Comparison of ENCODE assay signal across 24 cellular contexts in genomic region chr17:16483021-16483645, GRCh38.
"Had no signal": no experiment of that assay in that cellular context is flagged by ENCODE, and none has a peak within 500 bp of the region (broad histone marks: within the 10 kb centered on the region; RNA-seq: fewer than 3 reads in every experiment).

No MANE protein-coding gene starts in this region.

- H3K27ac Mint-ChIP-seq: nephron; stimulated activated memory B cell treated with anti-CD40 and anti-IgM and Interleukin-4, amounts not matched to agents 10 μg/mL and 1 μg/mL and 100 μg/mL, for 72 hours; stimulated activated naive CD8-positive, alpha-beta T cell treated with anti-CD3 and anti-CD28 coated beads, Interleukin-15, Interleukin-2, amounts not matched to agents 100 ng/mL and 50 ng/mL, for 24 hours had no signal

- H3K27me3 ChIP-seq: hepatocyte, spleen, tibial nerve had no signal

- H3K36me3 ChIP-seq: tibial nerve had no signal

- H3K9me3 Mint-ChIP-seq: naive B cell; nephron; stimulated activated memory B cell treated with anti-CD40 and anti-IgM and Interleukin-4, amounts not matched to agents 10 μg/mL and 1 μg/mL and 100 μg/mL, for 72 hours; stimulated activated naive CD8-positive, alpha-beta T cell treated with anti-CD3 and anti-CD28 coated beads, Interleukin-15, Interleukin-2, amounts not matched to agents 100 ng/mL and 50 ng/mL, for 24 hours had no signal

- FAIRE-seq: endometrium, kidney had no signal

- H3K4me1 Mint-ChIP-seq: stimulated activated memory B cell treated with anti-CD40 and anti-IgM and Interleukin-4, amounts not matched to agents 10 μg/mL and 1 μg/mL and 100 μg/mL, for 72 hours had no signal

- H3K27me3 Mint-ChIP-seq: stimulated activated naive CD8-positive, alpha-beta T cell treated with anti-CD3 and anti-CD28 coated beads, Interleukin-15, Interleukin-2, amounts not matched to agents 100 ng/mL and 50 ng/mL, for 24 hours had no signal

- H2AFZ ChIP-seq: hepatocyte had no signal

- ATAC-seq: left cardiac atrium; left ventricle myocardium superior; psoas muscle; sciatic nerve; stimulated activated memory B cell treated with anti-CD40 and anti-IgM and Interleukin-4, amounts not matched to agents 10 μg/mL and 1 μg/mL and 100 μg/mL, for 72 hours had no signal

- H3K4me3 ChIP-seq: coronary artery, hepatocyte, lung, psoas muscle, spleen, tibial nerve had no signal

- DNase-seq: effector CD8-positive, alpha-beta T cell; foreskin melanocyte; head of caudate nucleus; kidney; left cardiac atrium; left ventricle myocardium superior; mesenchymal stem cell; naive B cell; occipital lobe; psoas muscle; retina; spleen; stimulated activated CD4-positive, alpha-beta T cell treated with anti-CD3 and anti-CD28 coated beads, Interleukin-15, amount 100 ng/mL, for 24 hours; stimulated activated CD4-positive, alpha-beta T cell treated with anti-CD3 and anti-CD28 coated beads, Interleukin-1b, Interleukin-23, amount 100 ng/mL, for 48 hours; stimulated activated CD4-positive, alpha-beta T cell treated with anti-CD3 and anti-CD28 coated beads, Interleukin-4, amount 100 ng/mL, for 24 hours had no signal

- H3K4me3 Mint-ChIP-seq: nephron; stimulated activated memory B cell treated with anti-CD40 and anti-IgM and Interleukin-4, amounts not matched to agents 10 μg/mL and 1 μg/mL and 100 μg/mL, for 72 hours; stimulated activated naive CD8-positive, alpha-beta T cell treated with anti-CD3 and anti-CD28 coated beads, Interleukin-15, Interleukin-2, amounts not matched to agents 100 ng/mL and 50 ng/mL, for 24 hours had no signal

- H3K36me3 Mint-ChIP-seq: naive B cell; stimulated activated memory B cell treated with anti-CD40 and anti-IgM and Interleukin-4, amounts not matched to agents 10 μg/mL and 1 μg/mL and 100 μg/mL, for 72 hours had no signal

- H3K9me3 ChIP-seq: psoas muscle, spleen, tibial nerve had no signal

- H3K27ac ChIP-seq: coronary artery, hepatocyte, psoas muscle, tibial nerve had no signal
